ENCODE assay signal across 15 cellular contexts in genomic region chr16:89095401-89095974, GRCh38. TPM values are rescaled to one million over a fixed set of nuclear protein-coding genes. Genes with fewer than 3 reads are reported as not detected.
A peak's percentile ranks its signal among the peaks of the same experiment; 100 is the strongest.
DNase-seq lines count a peak whose midpoint lies in the region; FAIRE-seq and TF ChIP-seq lines count a peak whose summit lies in the region.
"Had no signal": no experiment of that assay in that cellular context is flagged by ENCODE, and none has a peak within 500 bp of the region (broad histone marks: within the 10 kb centered on the region; RNA-seq: fewer than 3 reads in every experiment).

No MANE protein-coding gene starts in this region.

- intact Hi-C loops in posterior vena cava (cut with DNase I) = no loop called here

- FAIRE-seq in GM12892 (lab: Jason Lieb, UNC) = no peak
- FAIRE-seq: bronchial epithelial cell, K562 had no signal

- peak overlapping the region; percentile 93 for H3K27ac ChIP-seq in KOPT-K1 (ENCODE audit: low read depth, low read length, poor library complexity, severe bottlenecking)
- H3K27ac ChIP-seq: gastrocnemius medialis, thyroid gland had no signal

- DNase-seq in NCI-H146 (lab: John Stamatoyannopoulos, UW) (peak; percentile 8), NCI-H146 treated with DMSO at 0.1 percent for 48 hours (lab: John Stamatoyannopoulos, UW; ENCODE audit: unreplicated experiment) (no peak), DMS114 treated with DMSO at 0.1 percent for 48 hours (lab: John Stamatoyannopoulos, UW; ENCODE audit: unreplicated experiment) (no peak), posterior vena cava (ENCODE audit: low spot score) (no peak), GM12892 (ENCODE audit: insufficient read length) (no peak)
- DNase-seq in activated naive CD8-positive, alpha-beta T cell treated with anti-CD3 and anti-CD28 coated beads for 36 hours = no peak
- DNase-seq: 8988T; gastrocnemius medialis; OCI-M1; stimulated activated CD4-positive, alpha-beta T cell treated with anti-CD3 and anti-CD28 coated beads, Interleukin-1b, Interleukin-23, amount 100 ng/mL, for 48 hours; thyroid gland had no signal

- H3K36me3 Mint-ChIP-seq in activated naive CD8-positive, alpha-beta T cell treated with anti-CD3 and anti-CD28 coated beads for 36 hours = peaks cover 15% of the 10 kb centered on the region
- H3K36me3 Mint-ChIP-seq in nephron (ENCODE audit: low read depth) = peaks cover 5% of the 10 kb centered on the region

- peak overlapping the region; percentile 98 for H3K27ac Mint-ChIP-seq in activated naive CD8-positive, alpha-beta T cell treated with anti-CD3 and anti-CD28 coated beads for 36 hours
- H3K27ac Mint-ChIP-seq in nephron = no peak overlapping the region

- H3K36me3 ChIP-seq in KOPT-K1 (ENCODE audit: insufficient read depth, low read length) = peaks cover 10% of the 10 kb centered on the region
- H3K36me3 ChIP-seq: thyroid gland had no signal

- H3K9me3 ChIP-seq in KOPT-K1 (ENCODE audit: insufficient read depth, low read length, poor library complexity, severe bottlenecking) = no peaks in the 10 kb centered on the region
- H3K9me3 ChIP-seq: gastrocnemius medialis, thyroid gland had no signal

- TF ChIP-seq CTCF in nephron (IDR thresholded peaks at IDR 0.05; ENCODE audit: unreplicated experiment in 3 of 3) = no peak

- peaks cover 48% of the 10 kb centered on the region for H3K4me1 Mint-ChIP-seq in activated naive CD8-positive, alpha-beta T cell treated with anti-CD3 and anti-CD28 coated beads for 36 hours
- peaks cover 45% of the 10 kb centered on the region for H3K4me1 Mint-ChIP-seq in nephron

- H3K9me3 Mint-ChIP-seq in activated naive CD8-positive, alpha-beta T cell treated with anti-CD3 and anti-CD28 coated beads for 36 hours = no peaks in the 10 kb centered on the region
- H3K9me3 Mint-ChIP-seq in nephron = no peaks in the 10 kb centered on the region

- H3K27me3 Mint-ChIP-seq in activated naive CD8-positive, alpha-beta T cell treated with anti-CD3 and anti-CD28 coated beads for 36 hours = peaks cover 3% of the 10 kb centered on the region
- H3K27me3 Mint-ChIP-seq in nephron (ENCODE audit: low read depth) = peaks cover 20% of the 10 kb centered on the region

- H3K4me3 Mint-ChIP-seq in activated naive CD8-positive, alpha-beta T cell treated with anti-CD3 and anti-CD28 coated beads for 36 hours = peak overlapping the region; percentile 95
- H3K4me3 Mint-ChIP-seq in nephron = peak overlapping the region; percentile 93 to 99 (median 95)

- no peak for TF ChIP-seq POLR2A in GM12892 (IDR thresholded peaks at IDR 0.05; ENCODE audit: low read depth, low read length)

RNA-seq across cellular contexts. Expression of gene ACSF3, which starts 1.8 kb away (rescaled TPM):
- total RNA-seq in activated naive CD8-positive, alpha-beta T cell treated with anti-CD3 and anti-CD28 coated beads for 36 hours = 10 to 100 TPM; 32.1 to 38.4 TPM
- 10 to 100 TPM; 19.1 to 21.4 TPM for total RNA-seq in posterior vena cava
- 17.1 TPM for polyA plus RNA-seq in GM12892 (2012; ENCODE audit: missing spikeins)
